In the genomic region with DNA sequence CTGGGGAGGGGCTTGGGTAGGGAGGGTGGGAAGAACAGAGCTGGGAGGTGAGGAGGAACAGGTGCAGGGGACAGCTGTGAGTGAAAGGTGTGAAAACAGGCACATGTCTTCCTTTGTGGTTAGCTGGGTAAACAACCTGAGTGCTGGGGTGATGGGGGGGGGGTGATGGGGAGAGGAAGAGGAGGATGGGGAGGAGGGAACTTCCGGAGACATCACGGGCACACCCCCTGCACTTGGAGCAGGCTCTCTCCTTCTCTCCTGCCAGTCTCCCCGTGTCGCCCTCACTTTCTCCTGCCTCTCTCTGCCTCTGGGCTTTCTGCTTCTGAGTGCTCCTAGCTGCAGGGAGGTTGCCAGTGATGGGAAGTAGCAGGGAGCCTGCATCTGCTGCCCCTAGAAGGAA, we compare ENCODE assay signal across 12 cellular contexts. TPM values are rescaled to one million over a fixed set of nuclear protein-coding genes. Genes with fewer than 3 reads are reported as not detected.
DNase-seq lines count a peak whose midpoint lies in the region; ATAC-seq, FAIRE-seq and TF ChIP-seq lines count a peak whose summit lies in the region.
"Had no signal": no experiment of that assay in that cellular context is flagged by ENCODE, and none has a peak within 500 bp of the region (broad histone marks: within the 10 kb centered on the region; RNA-seq: fewer than 3 reads in every experiment).

No MANE protein-coding gene starts in this region.

- intact Hi-C loops in kidney (cut with DNase I) = no loop called here

- TF ChIP-seq CTCF in kidney (IDR thresholded peaks at IDR 0.05; ENCODE audit: borderline replicate concordance, extremely low read depth, insufficient read depth) = no peak
- TF ChIP-seq CTCF in GM13976 (IDR thresholded peaks at IDR 0.05; ENCODE audit: borderline replicate concordance, control extremely low read depth, extremely low read depth, insufficient read depth, missing control alignments) = no peak

- H3K36me3 Mint-ChIP-seq in T-helper 17 cell (ENCODE audit: low read depth) = no peaks in the 10 kb centered on the region

- H3K9me3 ChIP-seq in T-helper 17 cell (ENCODE audit: control insufficient read depth, low read length, poor library complexity, severe bottlenecking) (no peaks in the 10 kb centered on the region), kidney (ENCODE audit: control insufficient read depth in 1 of 2, low read length in 2 of 2) (no peaks in the 10 kb centered on the region), HAP-1 (no peaks in the 10 kb centered on the region)

- H3K4me3 Mint-ChIP-seq in T-helper 17 cell = peak overlapping the region; percentile 84

- H3K27ac Mint-ChIP-seq in T-helper 17 cell = peak overlapping the region; percentile 99

- no peak for TF ChIP-seq POLR2A in GM18505 (IDR thresholded peaks at IDR 0.05; ENCODE audit: borderline replicate concordance, extremely low read depth, insufficient read depth, insufficient read length)

- DNase-seq in DMS53 (lab: John Stamatoyannopoulos, UW) (peak; percentile 92), NCI-H1105 (lab: John Stamatoyannopoulos, UW) (peak; percentile 90), T-helper 17 cell (peak in 1 of 3 donors; percentile 45), kidney (peak; percentile 64), HAP-1 (ENCODE audit: low spot score in 2 of 2) (no peak), cerebellar nuclear complex (lab: John Stamatoyannopoulos, UW) (no peak), GM13976 (ENCODE audit: low spot score) (no peak)
- DNase-seq: foreskin melanocyte had no signal

- H3K4me1 ChIP-seq in kidney (ENCODE audit: control insufficient read depth in 1 of 2, insufficient read depth in 1 of 2, low read depth in 1 of 2, low read length in 2 of 2) = peaks cover 9 to 19% of the 10 kb centered on the region in 2 donors
- no peaks in the 10 kb centered on the region for H3K4me1 ChIP-seq in HAP-1

- H3K4me3 ChIP-seq in kidney (ENCODE audit: low read length in 2 of 2) (no peak overlapping the region), HAP-1 (no peak overlapping the region)
- H3K4me3 ChIP-seq: SK-N-MC had no signal

- ATAC-seq in T-helper 17 cell (peak; percentile 56), GM18505 (IDR thresholded peaks at IDR 0.05; ENCODE audit: unreplicated experiment) (no peak)

- H3K27me3 Mint-ChIP-seq in T-helper 17 cell = no peaks in the 10 kb centered on the region

- no peak for FAIRE-seq in kidney (lab: Jason Lieb, UNC)
- FAIRE-seq: H54 had no signal

- no peaks in the 10 kb centered on the region; the same call in 1 of the 2 replicates for H3K27me3 ChIP-seq in HAP-1 (ENCODE audit: low read depth)

- H3K27ac ChIP-seq in kidney (ENCODE audit: low read depth in 2 of 2, low read length in 2 of 2) = no peak overlapping the region
- H3K27ac ChIP-seq: SK-N-MC had no signal

- H3K36me3 ChIP-seq in kidney (ENCODE audit: control insufficient read depth in 1 of 2, insufficient read depth in 2 of 2, low read length in 2 of 2) (no peaks in the 10 kb centered on the region), HAP-1 (replicated peaks) (no peaks in the 10 kb centered on the region)

- peaks cover 70% of the 10 kb centered on the region for H3K4me1 Mint-ChIP-seq in T-helper 17 cell

- no peak overlapping the region for H3K9ac ChIP-seq in kidney (ENCODE audit: low read length in 2 of 2)

- in situ Hi-C loops in HAP-1 (cut with MboI; ENCODE audit: low sequenced_read_pairs) (no loop called here), GM13976 (cut with MboI; ENCODE audit: low sequenced_read_pairs, unreplicated experiment) (no loop called here)

RNA-seq across cellular contexts. Expression of a gene that starts 8.8 kb away (rescaled TPM):
- total RNA-seq in T-helper 17 cell (10 to 100 TPM; 11.1 to 15.0 TPM), kidney (1.1 TPM)
- polyA plus RNA-seq in kidney (ENCODE audit: insufficient read depth, low read depth, low replicate concordance) = not detected
- total RNA-seq: HT1080 had no signal

RNA-seq across cellular contexts. Expression of a gene that starts 33.2 kb away (rescaled TPM):
- total RNA-seq in T-helper 17 cell = 100 to 1,000 TPM; 186 to 204 TPM
- 57.5 TPM for total RNA-seq in kidney
- 5.0 TPM for polyA plus RNA-seq in kidney (ENCODE audit: insufficient read depth, low read depth, low replicate concordance)

Comparison
In these comparisons a context has a peak if more than half of its experiments do, and no peak if none do; other contexts are left out.
1. DNase-seq: peak in DMS53 (single experiment), NCI-H1105 (single experiment) and kidney (single experiment); none in HAP-1 (0 of 2), cerebellar nuclear complex (0 of 2) and GM13976 (single experiment).